ENCODE assay signal across 1 cellular context in genomic region chr11:127521413-127521812, GRCh38.
TF ChIP-seq lines count a peak whose summit lies in the region.

No MANE protein-coding gene starts in this region.

TF ChIP-seq in H1, 55 proteins besides CTCF, POLR2A, EP300 and RAD21 (continued from another document):
- no peak for TF ChIP-seq CHD7 (IDR thresholded peaks at IDR 0.05; ENCODE audit: insufficient replicate concordance, low read length)
